Comparison of ENCODE assay signal across 14 cellular contexts in the genomic region with DNA sequence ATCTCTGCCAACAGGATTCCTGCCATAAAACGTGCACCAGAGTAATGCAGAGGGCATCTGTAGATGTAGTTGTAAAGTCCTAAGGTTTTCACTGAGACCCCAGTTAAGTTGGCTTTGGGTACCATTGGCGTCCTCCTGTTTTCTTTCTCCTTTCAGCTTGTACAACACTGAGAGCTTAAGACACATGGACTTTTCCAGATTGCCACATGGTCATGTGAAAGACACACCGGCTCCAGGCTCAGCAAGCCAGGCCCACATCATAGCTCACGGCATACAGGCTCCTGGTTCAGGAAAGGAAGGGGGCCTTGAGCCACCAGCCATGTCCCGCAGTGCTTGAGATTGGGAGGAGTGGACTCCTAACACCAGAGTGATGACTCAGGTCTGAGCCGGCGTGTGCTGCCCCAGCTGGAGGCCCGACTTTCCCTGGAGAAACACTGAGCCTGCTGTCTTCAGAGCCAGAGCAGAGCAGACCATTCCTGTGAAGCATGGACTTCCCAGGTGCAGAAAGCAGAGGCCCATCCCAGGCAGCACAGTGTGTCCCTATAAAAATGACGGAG.
A peak's percentile ranks its signal among the peaks of the same experiment; 100 is the strongest.
DNase-seq lines count a peak whose midpoint lies in the region; TF ChIP-seq lines count a peak whose summit lies in the region.
"Had no signal": no experiment of that assay in that cellular context is flagged by ENCODE, and none has a peak within 500 bp of the region (broad histone marks: within the 10 kb centered on the region; RNA-seq: fewer than 3 reads in every experiment).

No MANE protein-coding gene starts in this region.

- intact Hi-C loops in uterus (cut with DNase I; ENCODE audit: low total_unique reads), result no loop called here

- no peak overlapping the region for H2AFZ ChIP-seq in ACC112 (ENCODE audit: low read length, unreplicated experiment)
- H2AFZ ChIP-seq in mesenchymal stem cell (ENCODE audit: low read depth, low read length), result no peak overlapping the region

- peak overlapping the region; percentile 77 for H4K91ac ChIP-seq in mesenchymal stem cell (ENCODE audit: low read length)

- peak overlapping the region; percentile 63 for H4K8ac ChIP-seq in mesenchymal stem cell (ENCODE audit: low read length)

- TF ChIP-seq CTCF in endodermal cell (conservative IDR thresholded peaks at IDR 0.05) (no peak), progenitor cell of endocrine pancreas (IDR thresholded peaks at IDR 0.05; ENCODE audit: unreplicated experiment) (no peak), uterus (IDR thresholded peaks at IDR 0.05) (no peak)

- H2BK5ac ChIP-seq in mesenchymal stem cell (ENCODE audit: low read depth, low read length, poor library complexity, severe bottlenecking), result no peak overlapping the region

- H2BK15ac ChIP-seq in mesenchymal stem cell (ENCODE audit: low read depth, poor library complexity, severe bottlenecking), result no peak overlapping the region

- H3K27me3 Mint-ChIP-seq in endodermal cell (ENCODE audit: insufficient read depth), result no peaks in the 10 kb centered on the region
- H3K27me3 Mint-ChIP-seq in progenitor cell of endocrine pancreas, result no peaks in the 10 kb centered on the region
- H3K27me3 Mint-ChIP-seq: activated naive CD4-positive, alpha-beta T cell treated with anti-CD3 and anti-CD28 coated beads, Interleukin-2, amount 50 U/mL, for 24 hours had no signal

- H3K9me3 Mint-ChIP-seq in endodermal cell, result peaks cover 17% of the 10 kb centered on the region
- H3K9me3 Mint-ChIP-seq in progenitor cell of endocrine pancreas (ENCODE audit: low read depth), result no peaks in the 10 kb centered on the region
- H3K9me3 Mint-ChIP-seq: activated naive CD4-positive, alpha-beta T cell treated with anti-CD3 and anti-CD28 coated beads, Interleukin-2, amount 50 U/mL, for 24 hours had no signal

- H3K9me3 ChIP-seq in endodermal cell (ENCODE audit: control insufficient read depth, low read length) (peaks cover 19% of the 10 kb centered on the region), mesenchymal stem cell (ENCODE audit: control insufficient read depth, low read length) (no peaks in the 10 kb centered on the region), uterus (no peaks in the 10 kb centered on the region)

- H3K4me1 Mint-ChIP-seq in endodermal cell (peaks cover 5% of the 10 kb centered on the region), progenitor cell of endocrine pancreas (ENCODE audit: low read depth) (no peaks in the 10 kb centered on the region)
- H3K4me1 Mint-ChIP-seq: activated naive CD4-positive, alpha-beta T cell treated with anti-CD3 and anti-CD28 coated beads, Interleukin-2, amount 50 U/mL, for 24 hours had no signal

- 66 to 81% methylated on average over 7 to 9 of the region's 9 CpGs for WGBS in endodermal cell (ENCODE audit: insufficient coverage in 1 of 2, insufficient read length in 1 of 2), 2 experiments
- WGBS in mesenchymal stem cell, result 25% methylated on average over 9 of the region's 9 CpGs

- H3K9ac ChIP-seq in endodermal cell (ENCODE audit: extremely low read depth, low read length, poor library complexity, severe bottlenecking), result no peak overlapping the region
- H3K9ac ChIP-seq in mesenchymal stem cell (ENCODE audit: low read length), result peak overlapping the region; percentile 59

- no peak overlapping the region for H2AK5ac ChIP-seq in mesenchymal stem cell (ENCODE audit: low read length, severe bottlenecking)

- H3K27me3 ChIP-seq in ACC112 (ENCODE audit: insufficient read depth, low read length), result no peaks in the 10 kb centered on the region
- H3K27me3 ChIP-seq in endodermal cell (ENCODE audit: control insufficient read depth, insufficient read depth, low read length, poor library complexity, severe bottlenecking), result no peaks in the 10 kb centered on the region
- H3K27me3 ChIP-seq in mesenchymal stem cell (ENCODE audit: control insufficient read depth in 1 of 2, insufficient read depth in 1 of 2, low read length in 2 of 2), result no peaks in the 10 kb centered on the region
- H3K27me3 ChIP-seq in uterus, result no peaks in the 10 kb centered on the region

- H3K27ac Mint-ChIP-seq in endodermal cell, result no peak overlapping the region
- H3K27ac Mint-ChIP-seq in progenitor cell of endocrine pancreas, result no peak overlapping the region
- H3K27ac Mint-ChIP-seq: activated naive CD4-positive, alpha-beta T cell treated with anti-CD3 and anti-CD28 coated beads, Interleukin-2, amount 50 U/mL, for 24 hours had no signal

- H3K4me1 ChIP-seq in ACC112 (ENCODE audit: control insufficient read depth, insufficient read depth, low read length, unreplicated experiment) (peaks cover 14% of the 10 kb centered on the region), endodermal cell (ENCODE audit: control insufficient read depth, insufficient read depth, low read length) (no peaks in the 10 kb centered on the region), mesenchymal stem cell (ENCODE audit: control insufficient read depth, insufficient read depth, low read depth, low read length) (peaks cover 16% of the 10 kb centered on the region), uterus (peaks cover 0 to 3% of the 10 kb centered on the region in 2 donors)

- peaks cover 24% of the 10 kb centered on the region for H3K79me1 ChIP-seq in mesenchymal stem cell (replicated peaks; ENCODE audit: low read length, poor library complexity, severe bottlenecking)

- H3K4me3 ChIP-seq in ACC112 (ENCODE audit: low read depth, low read length) (no peak overlapping the region), endodermal cell (ENCODE audit: low read length) (no peak overlapping the region), mesenchymal stem cell (ENCODE audit: insufficient read depth in 1 of 2, low read depth in 1 of 2, low read length in 2 of 2) (peak overlapping the region in 1 of 2 experiments; percentile 26), uterus (no peak overlapping the region)

- H3K4me3 Mint-ChIP-seq in endodermal cell, result no peak overlapping the region
- H3K4me3 Mint-ChIP-seq in progenitor cell of endocrine pancreas (ENCODE audit: low read depth), result no peak overlapping the region
- H3K4me3 Mint-ChIP-seq: activated naive CD4-positive, alpha-beta T cell treated with anti-CD3 and anti-CD28 coated beads, Interleukin-2, amount 50 U/mL, for 24 hours had no signal

- no peak overlapping the region for H3K23ac ChIP-seq in mesenchymal stem cell (ENCODE audit: low read length in 2 of 2)

- H3K27ac ChIP-seq in ACC112 (ENCODE audit: low read depth, low read length), result peak overlapping the region; percentile 64
- H3K27ac ChIP-seq in endodermal cell (ENCODE audit: low read depth, low read length), result no peak overlapping the region
- peak overlapping the region; percentile 45 for H3K27ac ChIP-seq in mesenchymal stem cell (ENCODE audit: low read length, poor library complexity, severe bottlenecking)
- no peak overlapping the region for H3K27ac ChIP-seq in uterus

- H3K36me3 ChIP-seq in ACC112 (ENCODE audit: insufficient read depth, low read length), result 0 out of 2 replicates have a peak, but pooled peaks cover 3% of the 10 kb centered on the region
- H3K36me3 ChIP-seq in endodermal cell (ENCODE audit: control insufficient read depth, insufficient read depth, low read length), result no peaks in the 10 kb centered on the region
- H3K36me3 ChIP-seq in mesenchymal stem cell (ENCODE audit: control insufficient read depth in 1 of 2, insufficient read depth in 2 of 2, low read depth in 1 of 2, low read length in 2 of 2), result no peaks in the 10 kb centered on the region
- H3K36me3 ChIP-seq in uterus, result no peaks in the 10 kb centered on the region

- H3K4ac ChIP-seq in mesenchymal stem cell (ENCODE audit: low read depth in 1 of 2, low read length in 2 of 2), result peak overlapping the region; percentile 15 to 47

- peak; percentile 77 for DNase-seq in M059J (ENCODE audit: low read depth)
- DNase-seq in endodermal cell, result peak; percentile 75
- peak; percentile 95 for DNase-seq in mesenchymal stem cell
- no peak for DNase-seq in progenitor cell of endocrine pancreas (ENCODE audit: low spot score, unreplicated experiment)
- no peak for DNase-seq in DMS79 (lab: John Stamatoyannopoulos, UW)
- no peak for DNase-seq in activated CD8-positive, alpha-beta memory T cell treated with anti-CD3 and anti-CD28 coated beads, Interleukin-2, amount 50 U/mL, for 48 hours
- no peak for DNase-seq in uterus
- DNase-seq: activated CD4-positive, alpha-beta T cell treated with anti-CD3 and anti-CD28 coated beads, Interleukin-2, amount 50 U/mL, for 4 hours; AML-193; erythroblast; NCI-H1436 treated with DMSO at 0.1 percent for 48 hours; stimulated activated CD4-positive, alpha-beta T cell treated with anti-CD3 and anti-CD28 coated beads, Interleukin-4, amount 100 ng/mL, for 1 hour had no signal

- H3K79me2 ChIP-seq in ACC112 (ENCODE audit: control insufficient read depth, insufficient read depth, low read length, unreplicated experiment), result peaks cover 12% of the 10 kb centered on the region

- H3K4me2 ChIP-seq in mesenchymal stem cell (ENCODE audit: low read length, poor library complexity, severe bottlenecking), result no peak overlapping the region

- H3K14ac ChIP-seq in mesenchymal stem cell (ENCODE audit: low read length in 2 of 2), result no peak overlapping the region

- TF ChIP-seq POLR2A in uterus (IDR thresholded peaks at IDR 0.05), result no peak

- H2BK120ac ChIP-seq in mesenchymal stem cell (ENCODE audit: low read depth, low read length), result peak overlapping the region; percentile 39

- H2BK12ac ChIP-seq in mesenchymal stem cell (ENCODE audit: low read length in 2 of 2), result peak overlapping the region in 1 of 2 experiments; percentile 84

- H3K18ac ChIP-seq in mesenchymal stem cell (ENCODE audit: low read depth in 1 of 2, low read length in 2 of 2), result peak overlapping the region; percentile 44 to 91

- H3K36me3 Mint-ChIP-seq in endodermal cell (ENCODE audit: low read depth), result peaks cover 14% of the 10 kb centered on the region
- no peaks in the 10 kb centered on the region for H3K36me3 Mint-ChIP-seq in progenitor cell of endocrine pancreas (ENCODE audit: insufficient read depth)
- H3K36me3 Mint-ChIP-seq: activated naive CD4-positive, alpha-beta T cell treated with anti-CD3 and anti-CD28 coated beads, Interleukin-2, amount 50 U/mL, for 24 hours had no signal

Comparison
In these comparisons a context has a peak if more than half of its experiments do, and no peak if none do; other contexts are left out.
1. H3K27ac ChIP-seq: peak in ACC112 (single experiment) and mesenchymal stem cell (single experiment); none in endodermal cell (single experiment) and uterus (0 of 2).
2. DNase-seq: peak in M059J (single experiment), endodermal cell (single experiment) and mesenchymal stem cell (single experiment); none in progenitor cell of endocrine pancreas (single experiment), DMS79 (single experiment), activated CD8-positive, alpha-beta memory T cell treated with anti-CD3 and anti-CD28 coated beads, Interleukin-2, amount 50 U/mL, for 48 hours (single experiment) and uterus (0 of 2).